ENCODE assay signal across 14 cellular contexts in the genomic region with DNA sequence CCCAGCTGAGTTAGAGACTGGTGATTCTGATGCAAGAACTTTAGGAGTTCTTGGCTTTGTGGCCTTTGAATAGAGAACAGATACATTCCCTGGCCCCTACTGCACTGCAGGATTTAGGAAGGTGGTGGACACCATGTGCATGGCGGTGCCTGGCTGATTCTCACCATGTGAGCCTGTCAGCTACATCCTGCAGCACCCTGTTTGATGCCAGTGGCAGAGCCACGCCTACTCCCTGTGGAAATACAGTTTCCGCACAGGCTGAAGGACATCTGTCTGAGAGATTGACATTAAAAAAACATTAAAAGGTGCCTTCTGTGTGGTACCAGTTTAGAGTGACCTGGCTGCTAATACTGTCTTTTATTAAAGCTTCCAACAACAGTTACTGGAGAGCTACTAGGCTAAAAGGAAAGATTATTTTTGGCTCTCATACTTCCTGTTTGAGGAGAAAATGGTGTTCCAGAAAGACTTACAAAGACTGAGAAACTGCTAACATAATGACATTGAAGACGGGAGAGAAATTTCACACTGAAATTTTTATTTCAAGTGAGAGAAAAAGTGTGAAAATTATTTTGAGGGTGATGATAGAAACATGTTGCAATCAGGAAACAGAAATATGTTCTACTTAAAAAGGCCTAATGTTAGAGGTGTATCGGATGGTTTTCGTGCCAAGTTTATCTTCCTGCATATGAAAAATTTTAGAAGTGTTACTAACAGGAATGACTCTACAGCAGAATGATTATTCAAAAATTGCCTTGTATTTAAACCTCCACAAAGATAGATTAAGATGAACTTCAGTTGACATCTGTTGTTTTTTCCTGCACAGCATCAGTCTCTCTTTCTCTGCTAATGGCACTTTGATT.
DNase-seq lines count a peak whose midpoint lies in the region; ATAC-seq lines count a peak whose summit lies in the region.
"Had no signal": no experiment of that assay in that cellular context is flagged by ENCODE, and none has a peak within 500 bp of the region (broad histone marks: within the 10 kb centered on the region; RNA-seq: fewer than 3 reads in every experiment).

No MANE protein-coding gene starts in this region.

- DNase-seq in DMS153 (lab: John Stamatoyannopoulos, UW) = peak; percentile 85
- DNase-seq in SHP77 (lab: John Stamatoyannopoulos, UW) = peak; percentile 25 to 71
- peak; percentile 63 for DNase-seq in inferior parietal cortex (ENCODE audit: extremely low spot score)
- no peak for DNase-seq in activated CD4-positive, alpha-beta T cell treated with anti-CD3 and anti-CD28 coated beads, Interleukin-2, amount 50 U/mL, for 4 hours
- no peak for DNase-seq in NCI-H748 treated with DMSO at 0.1 percent for 48 hours (lab: John Stamatoyannopoulos, UW)
- DNase-seq: activated CD4-positive, alpha-beta memory T cell treated with anti-CD3 and anti-CD28 coated beads for 36 hours; activated effector memory CD4-positive, alpha-beta T cell treated with Interleukin-2 at 50 U/mL for 16 hours; CD4-positive, CD25-positive, alpha-beta regulatory T cell; effector memory CD8-positive, alpha-beta T cell; nephron progenitor cell; sigmoid colon had no signal

- ATAC-seq in HG03108 (IDR thresholded peaks at IDR 0.05; ENCODE audit: unreplicated experiment) = peak; percentile 9
- ATAC-seq in HG03469 (IDR thresholded peaks at IDR 0.05; ENCODE audit: unreplicated experiment) = no peak
- ATAC-seq in HG02981 (IDR thresholded peaks at IDR 0.05; ENCODE audit: unreplicated experiment) = no peak
- ATAC-seq: effector memory CD8-positive, alpha-beta T cell had no signal

Comparison
In these comparisons a context has a peak if more than half of its experiments do, and no peak if none do; other contexts are left out.
1. DNase-seq: peak in DMS153 (single experiment), SHP77 (2 of 2) and inferior parietal cortex (single experiment); none in activated CD4-positive, alpha-beta T cell treated with anti-CD3 and anti-CD28 coated beads, Interleukin-2, amount 50 U/mL, for 4 hours (0 of 2) and NCI-H748 treated with DMSO at 0.1 percent for 48 hours (single experiment).